ENCODE assay signal across 8 cellular contexts in genomic region chr12:82688035-82688501, GRCh38. TPM values are rescaled to one million over a fixed set of nuclear protein-coding genes. Genes with fewer than 3 reads are reported as not detected.
DNase-seq lines count a peak whose midpoint lies in the region; ATAC-seq and TF ChIP-seq lines count a peak whose summit lies in the region.

No MANE protein-coding gene starts in this region.

- peaks cover 0 to 6% of the 10 kb centered on the region in 2 donors for H3K27me3 ChIP-seq in left lung
- H3K27me3 ChIP-seq in suprapubic skin = no peaks in the 10 kb centered on the region

- H3K27ac ChIP-seq in left lung = peak overlapping the region; percentile 95 to 97
- H3K27ac ChIP-seq in suprapubic skin = no peak overlapping the region

- peak overlapping the region; percentile 78 for H3K4me3 ChIP-seq in LNCaP clone FGC (ENCODE audit: low read depth, low read length)
- peak overlapping the region; percentile 84 for H3K4me3 ChIP-seq in astrocyte of the cerebellum (ENCODE audit: low read depth, low read length)
- H3K4me3 ChIP-seq in left lung = peak overlapping the region; percentile 90 to 93
- H3K4me3 ChIP-seq in suprapubic skin = peak overlapping the region; percentile 71

- ATAC-seq in left lung = no peak
- no peak for ATAC-seq in HG03135 (IDR thresholded peaks at IDR 0.05; ENCODE audit: unreplicated experiment)

- TF ChIP-seq POLR2A in suprapubic skin (IDR thresholded peaks at IDR 0.05) = no peak

- in situ Hi-C loops in astrocyte of the cerebellum (cut with HindIII; ENCODE audit: low sequenced_read_pairs) = no loop called here

- H3K9me3 ChIP-seq in left lung (no peaks in the 10 kb centered on the region), suprapubic skin (no peaks in the 10 kb centered on the region)

- TF ChIP-seq EP300 in suprapubic skin (IDR thresholded peaks at IDR 0.05) = no peak

- TF ChIP-seq CTCF in LNCaP clone FGC (IDR thresholded peaks at IDR 0.05; ENCODE audit: control insufficient read depth, extremely low read depth, insufficient read depth) = no peak
- TF ChIP-seq CTCF in astrocyte of the cerebellum (IDR thresholded peaks at IDR 0.05; ENCODE audit: low read depth, low read length, missing control alignments) = peak; percentile 21
- TF ChIP-seq CTCF in left lung (IDR thresholded peaks at IDR 0.05) = peak in 1 of 2 donors; percentile 9
- no peak for TF ChIP-seq CTCF in suprapubic skin (IDR thresholded peaks at IDR 0.05)

- DNase-seq in ELR (ENCODE audit: low read depth) = peak; percentile 1
- no peak for DNase-seq in LNCaP clone FGC (ENCODE audit: low read depth)
- DNase-seq in astrocyte of the cerebellum (ENCODE audit: low read depth) = no peak
- DNase-seq in left lung = no peak
- DNase-seq in suprapubic skin (ENCODE audit: low spot score in 2 of 2) = no peak
- DNase-seq in HPDE6-E6E7 (ENCODE audit: extremely low spot score) = no peak
- DNase-seq in occipital lobe (lab: John Stamatoyannopoulos, UW) = no peak

- intact Hi-C loops in left lung (cut with DNase I) = no loop called here

- H3K36me3 ChIP-seq in left lung (peaks cover 0 to under 1% of the 10 kb centered on the region in 2 donors), suprapubic skin (no peaks in the 10 kb centered on the region)

- WGBS in suprapubic skin = 5% methylated on average over 12 of the region's 12 CpGs

- peaks cover 0 to 38% of the 10 kb centered on the region in 2 donors for H3K4me1 ChIP-seq in left lung
- peaks cover 18% of the 10 kb centered on the region for H3K4me1 ChIP-seq in suprapubic skin

RNA-seq across cellular contexts. Expression of gene TMTC2, which starts 1.4 kb away (rescaled TPM):
- total RNA-seq in left lung = 10 to 100 TPM; 17.2 to 39.0 TPM
- 10 to 100 TPM; 16.7 to 21.1 (median 18.9) TPM for total RNA-seq in suprapubic skin
- total RNA-seq in occipital lobe = 22.9 TPM
